ENCODE assay signal across 19 cellular contexts in the genomic region with DNA sequence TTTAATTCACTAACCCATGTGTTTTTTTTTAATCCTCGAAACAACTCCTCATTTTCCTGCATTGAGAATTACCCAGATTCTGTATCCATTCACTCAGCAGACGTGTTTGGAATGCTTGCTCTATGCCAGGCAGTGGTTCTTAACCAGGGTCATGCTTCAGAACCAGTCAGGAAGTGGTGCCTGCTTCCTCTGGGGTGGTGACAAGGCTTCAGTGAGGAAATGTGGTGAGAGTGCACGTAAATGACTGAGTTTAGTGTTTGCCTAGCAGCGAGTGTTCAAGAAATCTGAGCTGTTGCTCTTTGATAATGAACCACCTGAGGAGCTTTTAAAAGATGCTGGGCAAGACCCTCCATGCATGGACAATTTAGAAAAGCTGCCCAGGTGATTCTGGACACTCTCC. TPM values are rescaled to one million over a fixed set of nuclear protein-coding genes. Genes with fewer than 3 reads are reported as not detected.
DNase-seq lines count a peak whose midpoint lies in the region; ATAC-seq and TF ChIP-seq lines count a peak whose summit lies in the region.
"Had no signal": no experiment of that assay in that cellular context is flagged by ENCODE, and none has a peak within 500 bp of the region (broad histone marks: within the 10 kb centered on the region; RNA-seq: fewer than 3 reads in every experiment).

No MANE protein-coding gene starts in this region.

- POLR2A ChIA-PET in CD8-positive, alpha-beta T cell (lab: Charles Lee) = interaction anchor here (0.7 kb wide), 1 partner anchor 59 kb away, joined by 3 read pairs; no protein-coding TSS in a partner anchor
- POLR2A ChIA-PET in activated CD8-positive, alpha-beta T cell treated with anti-CD3 and anti-CD28 coated beads for 36 hours (lab: Charles Lee) = no interaction called here

- H3K4me1 ChIP-seq in CD8-positive, alpha-beta T cell (ENCODE audit: insufficient read depth, low read length) = peaks cover 9% of the 10 kb centered on the region
- no peaks in the 10 kb centered on the region for H3K4me1 ChIP-seq in heart left ventricle
- H3K4me1 ChIP-seq: foreskin keratinocyte had no signal

- peak in 1 of 2 donors; percentile 69 for ATAC-seq in activated T-cell treated with anti-CD3 and anti-CD28 coated beads, Interleukin-2, amount 50 U/mL, for 72 hours (replicated peaks in 1 of 2)
- ATAC-seq in CD8-positive, alpha-beta T cell = peak; percentile 99
- ATAC-seq in activated CD8-positive, alpha-beta T cell treated with anti-CD3 and anti-CD28 coated beads for 36 hours = peak; percentile 90
- ATAC-seq in heart left ventricle = no peak
- ATAC-seq: foreskin keratinocyte had no signal

- peaks cover 39 to 72% of the 10 kb centered on the region in 2 donors for H3K36me3 Mint-ChIP-seq in activated T-cell treated with anti-CD3 and anti-CD28 coated beads, Interleukin-2, amount 50 U/mL, for 72 hours (ENCODE audit: insufficient read depth in 2 of 2)
- H3K36me3 Mint-ChIP-seq in CD8-positive, alpha-beta T cell = peaks cover 71% of the 10 kb centered on the region
- peaks cover 80% of the 10 kb centered on the region for H3K36me3 Mint-ChIP-seq in activated CD8-positive, alpha-beta T cell treated with anti-CD3 and anti-CD28 coated beads for 36 hours (ENCODE audit: low read depth)
- peaks cover 72% of the 10 kb centered on the region for H3K36me3 Mint-ChIP-seq in endothelial cell (ENCODE audit: low read depth, unreplicated experiment)

- peaks cover 18% of the 10 kb centered on the region for H3K36me3 ChIP-seq in CD8-positive, alpha-beta T cell (ENCODE audit: insufficient read depth, low read length)
- peaks cover 0 to 86% (median 49%) of the 10 kb centered on the region in 9 donors for H3K36me3 ChIP-seq in heart left ventricle

- WGBS in heart left ventricle, 4 donors = 92 to 97% (median 94%) methylated on average over 4 of the region's 4 CpGs

- no peaks in the 10 kb centered on the region for H3K27me3 ChIP-seq in CD8-positive, alpha-beta T cell (ENCODE audit: insufficient read depth, low read length)
- H3K27me3 ChIP-seq in heart left ventricle = no peaks in the 10 kb centered on the region
- H3K27me3 ChIP-seq: foreskin keratinocyte had no signal

- H3K27ac Mint-ChIP-seq in activated T-cell treated with anti-CD3 and anti-CD28 coated beads, Interleukin-2, amount 50 U/mL, for 72 hours = peak overlapping the region; percentile 56
- peak overlapping the region; percentile 77 for H3K27ac Mint-ChIP-seq in CD8-positive, alpha-beta T cell
- peak overlapping the region; percentile 89 for H3K27ac Mint-ChIP-seq in activated CD8-positive, alpha-beta T cell treated with anti-CD3 and anti-CD28 coated beads for 36 hours
- no peak overlapping the region for H3K27ac Mint-ChIP-seq in endothelial cell (ENCODE audit: unreplicated experiment)

- no peak for TF ChIP-seq CTCF in CD8-positive, alpha-beta T cell (IDR thresholded peaks at IDR 0.05)
- TF ChIP-seq CTCF in activated CD8-positive, alpha-beta T cell treated with anti-CD3 and anti-CD28 coated beads for 36 hours (IDR thresholded peaks at IDR 0.05) = no peak
- TF ChIP-seq CTCF in endothelial cell (IDR thresholded peaks at IDR 0.05; ENCODE audit: unreplicated experiment) (no peak), heart left ventricle (IDR thresholded peaks at IDR 0.05) (no peak)

- H3K9me3 ChIP-seq in CD8-positive, alpha-beta T cell (ENCODE audit: low read length) = peaks cover 8% of the 10 kb centered on the region
- H3K9me3 ChIP-seq in heart left ventricle = peaks cover 0 to 65% (median 23%) of the 10 kb centered on the region in 12 donors

- peak in 1 of 2 donors; percentile 8 for DNase-seq in activated T-cell treated with anti-CD3 and anti-CD28 coated beads, Interleukin-2, amount 50 U/mL, for 72 hours
- DNase-seq in activated T-cell treated with anti-CD3 and anti-CD28 coated beads, Interleukin-2, amount 50 U/mL, for 1 hour = no peak
- peak in 6 of 7 experiments; percentile 11 to 73 (median 46) for DNase-seq in CD8-positive, alpha-beta T cell
- peak; percentile 63 for DNase-seq in activated CD8-positive, alpha-beta T cell treated with anti-CD3 and anti-CD28 coated beads for 36 hours
- DNase-seq in endothelial cell (ENCODE audit: low spot score) (no peak), NCI-H2029 (lab: John Stamatoyannopoulos, UW) (no peak), heart left ventricle (no peak), GF-D8 (lab: John Stamatoyannopoulos, UW) (no peak)
- DNase-seq: ACHN, cortex of kidney, foreskin keratinocyte, HCEC 1CT, NCI-H1417 treated with DMSO at 0.1 percent for 48 hours, NCI-H2171 treated with DMSO at 0.1 percent for 48 hours, NCI-H82, OCI-M1, SHP77, small intestine had no signal

- H3K9me3 Mint-ChIP-seq in activated T-cell treated with anti-CD3 and anti-CD28 coated beads, Interleukin-2, amount 50 U/mL, for 72 hours = peaks cover 15 to 21% of the 10 kb centered on the region in 2 donors
- peaks cover 12% of the 10 kb centered on the region for H3K9me3 Mint-ChIP-seq in CD8-positive, alpha-beta T cell
- peaks cover 37% of the 10 kb centered on the region for H3K9me3 Mint-ChIP-seq in activated CD8-positive, alpha-beta T cell treated with anti-CD3 and anti-CD28 coated beads for 36 hours
- peaks cover 21% of the 10 kb centered on the region for H3K9me3 Mint-ChIP-seq in endothelial cell (ENCODE audit: unreplicated experiment)

- no peaks in the 10 kb centered on the region for H3K27me3 Mint-ChIP-seq in activated T-cell treated with anti-CD3 and anti-CD28 coated beads, Interleukin-2, amount 50 U/mL, for 72 hours (ENCODE audit: low read depth)
- no peaks in the 10 kb centered on the region for H3K27me3 Mint-ChIP-seq in CD8-positive, alpha-beta T cell (ENCODE audit: low read depth)
- H3K27me3 Mint-ChIP-seq in activated CD8-positive, alpha-beta T cell treated with anti-CD3 and anti-CD28 coated beads for 36 hours = no peaks in the 10 kb centered on the region
- H3K27me3 Mint-ChIP-seq in endothelial cell (ENCODE audit: unreplicated experiment) = peaks cover 5% of the 10 kb centered on the region

- CTCF ChIA-PET in CD8-positive, alpha-beta T cell (lab: Charles Lee) = interaction anchor here (1.7 kb wide), 1 partner anchor 21 kb away, joined by 7 read pairs; no protein-coding TSS in a partner anchor
- CTCF ChIA-PET in activated CD8-positive, alpha-beta T cell treated with anti-CD3 and anti-CD28 coated beads for 36 hours (lab: Charles Lee) = interaction anchor here (1.2 kb wide), 1 partner anchor 21 kb away, joined by 4 read pairs; no protein-coding TSS in a partner anchor

- no peak overlapping the region for H3K27ac ChIP-seq in CD8-positive, alpha-beta T cell (ENCODE audit: low read depth, low read length)
- H3K27ac ChIP-seq in heart left ventricle = no peak overlapping the region
- H3K27ac ChIP-seq: foreskin keratinocyte had no signal

- H3K4me3 ChIP-seq in CD8-positive, alpha-beta T cell (ENCODE audit: low read depth, low read length) = no peak overlapping the region
- H3K4me3 ChIP-seq in heart left ventricle = no peak overlapping the region

- TF ChIP-seq POLR2A in heart left ventricle (IDR thresholded peaks at IDR 0.05) = no peak

- peak overlapping the region; percentile 28 to 34 for H3K4me3 Mint-ChIP-seq in activated T-cell treated with anti-CD3 and anti-CD28 coated beads, Interleukin-2, amount 50 U/mL, for 72 hours
- H3K4me3 Mint-ChIP-seq in CD8-positive, alpha-beta T cell = peak overlapping the region; percentile 9
- peak overlapping the region; percentile 15 for H3K4me3 Mint-ChIP-seq in activated CD8-positive, alpha-beta T cell treated with anti-CD3 and anti-CD28 coated beads for 36 hours
- peak overlapping the region; percentile 42 for H3K4me3 Mint-ChIP-seq in endothelial cell (ENCODE audit: unreplicated experiment)

- H3K4me1 Mint-ChIP-seq in activated T-cell treated with anti-CD3 and anti-CD28 coated beads, Interleukin-2, amount 50 U/mL, for 72 hours (ENCODE audit: low read depth) = peaks cover 21% of the 10 kb centered on the region
- H3K4me1 Mint-ChIP-seq in CD8-positive, alpha-beta T cell (ENCODE audit: low read depth) = peaks cover 39% of the 10 kb centered on the region
- peaks cover 24% of the 10 kb centered on the region for H3K4me1 Mint-ChIP-seq in activated CD8-positive, alpha-beta T cell treated with anti-CD3 and anti-CD28 coated beads for 36 hours (ENCODE audit: low read depth)
- H3K4me1 Mint-ChIP-seq in endothelial cell (ENCODE audit: unreplicated experiment) = peaks cover 2% of the 10 kb centered on the region
- H3K4me1 Mint-ChIP-seq: neural crest cell had no signal

- intact Hi-C loops in CD8-positive, alpha-beta T cell (cut with DNase I, micrococcal nuclease) = no loop called here
- intact Hi-C loops in activated CD8-positive, alpha-beta T cell treated with anti-CD3 and anti-CD28 coated beads for 36 hours (cut with micrococcal nuclease) = no loop called here
- intact Hi-C loops in heart left ventricle (cut with DNase I) = no loop called here

RNA-seq across cellular contexts. Expression of gene ZFP90, which starts 9.9 kb away (rescaled TPM):
- total RNA-seq in activated T-cell treated with anti-CD3 and anti-CD28 coated beads, Interleukin-2, amount 50 U/mL, for 72 hours = 10 to 100 TPM; 47.1 to 51.1 TPM
- 10 to 100 TPM; 17.0 to 23.5 TPM for total RNA-seq in CD8-positive, alpha-beta T cell
- total RNA-seq in activated CD8-positive, alpha-beta T cell treated with anti-CD3 and anti-CD28 coated beads for 36 hours = 10 to 100 TPM; 27.6 to 32.6 TPM
- total RNA-seq in endothelial cell (ENCODE audit: unreplicated experiment) (35.6 TPM), heart left ventricle (10 to 100 TPM in 6 of 9 donors, 1 to 10 TPM in 3; 6.9 to 18.1 (median 12.0) TPM)
- polyA plus RNA-seq in heart left ventricle = 1 to 10 TPM; 4.9 to 5.3 TPM

Comparison
In these comparisons a context has a peak if more than half of its experiments do, and no peak if none do; other contexts are left out.
1. ATAC-seq: peak in CD8-positive, alpha-beta T cell (single experiment) and activated CD8-positive, alpha-beta T cell treated with anti-CD3 and anti-CD28 coated beads for 36 hours (single experiment); none in heart left ventricle (0 of 4).
2. DNase-seq: peak in CD8-positive, alpha-beta T cell (6 of 7) and activated CD8-positive, alpha-beta T cell treated with anti-CD3 and anti-CD28 coated beads for 36 hours (single experiment); none in activated T-cell treated with anti-CD3 and anti-CD28 coated beads, Interleukin-2, amount 50 U/mL, for 1 hour (single experiment), endothelial cell (single experiment), NCI-H2029 (single experiment), heart left ventricle (0 of 5) and GF-D8 (single experiment).
3. Peak in every context shown above with its lines, with median percentiles within 50 percentile points of each other: H3K4me3 Mint-ChIP-seq.